Comparison of ENCODE assay signal across 1 cellular context in genomic region chr12:3087758-3088157, GRCh38.
TF ChIP-seq lines count a peak whose summit lies in the region.

No MANE protein-coding gene starts in this region.

TF ChIP-seq in liver, 16 proteins besides CTCF, POLR2A, EP300 and RAD21 (continued from another document):
- no peak for TF ChIP-seq ZBTB33 (IDR thresholded peaks at IDR 0.05)
TF ChIP-seq in liver: peak in this region for 0.
